29 cellular contexts compared by ENCODE assay signal in the genomic region with DNA sequence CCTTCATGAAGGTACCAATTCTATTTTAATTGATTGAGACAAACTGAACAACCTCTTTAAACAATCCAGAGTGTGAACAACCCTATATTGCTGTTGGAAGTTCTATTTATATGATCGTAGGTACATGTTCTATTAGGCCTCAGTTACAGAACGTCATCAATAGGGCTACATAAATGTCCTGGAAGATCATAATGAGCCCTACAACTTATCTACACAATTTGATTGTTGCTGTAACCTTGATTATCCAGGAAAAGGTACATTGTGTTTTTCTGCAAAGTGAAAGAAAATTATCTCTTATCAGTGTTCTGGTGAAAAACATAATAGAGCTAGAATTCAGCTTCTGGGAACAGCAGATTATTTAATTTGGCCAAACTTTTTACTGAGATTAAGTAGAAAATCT.
DNase-seq lines count a peak whose midpoint lies in the region; ATAC-seq and TF ChIP-seq lines count a peak whose summit lies in the region.
"Had no signal": no experiment of that assay in that cellular context is flagged by ENCODE, and none has a peak within 500 bp of the region (broad histone marks: within the 10 kb centered on the region; RNA-seq: fewer than 3 reads in every experiment).

No MANE protein-coding gene starts in this region.

- WGBS in body of pancreas, 2 donors: 46% methylated on average over 2 of the region's 2 CpGs

- H3K9me3 ChIP-seq in body of pancreas: no peaks in the 10 kb centered on the region
- H3K9me3 ChIP-seq: BE2C, BLaER1, Caco-2 had no signal

- no peak overlapping the region for H3K4me3 ChIP-seq in body of pancreas
- H3K4me3 ChIP-seq: A549; BLaER1; BLaER1 treated with 17β-estradiol and CSF1 and Interleukin-3, amounts not matched to agents 10 nM and 100 nM had no signal

- intact Hi-C loops in body of pancreas (cut with DNase I): no loop called here

- ATAC-seq in body of pancreas (peak; percentile 91), GM18498 (IDR thresholded peaks at IDR 0.05; ENCODE audit: unreplicated experiment) (no peak)
- ATAC-seq: A549; CD8-positive, alpha-beta T cell had no signal

- DNase-seq in NCI-H146 (lab: John Stamatoyannopoulos, UW) (peak; percentile 1), NCI-H146 treated with DMSO at 0.1 percent for 48 hours (lab: John Stamatoyannopoulos, UW; ENCODE audit: unreplicated experiment) (no peak), body of pancreas (no peak)
- DNase-seq: 8988T; ACHN; AML-193; BE2C; C1 segment of cervical spinal cord; Caco-2; Calu3; CD4-positive, alpha-beta memory T cell; CD4-positive, alpha-beta T cell; CD4-positive, CD25-positive, alpha-beta regulatory T cell; CD8-positive, alpha-beta memory T cell; CD8-positive, alpha-beta T cell; COR-L47; DMS 273 treated with DMSO at 0.1 percent for 48 hours; DMS153; DMS53; DMS79; DMS79 treated with DMSO at 0.1 percent for 48 hours; DND-41; EL had no signal

- H3K4me1 ChIP-seq in body of pancreas: peaks cover 3% of the 10 kb centered on the region
- H3K4me1 ChIP-seq: A549; BE2C; BLaER1; BLaER1 treated with 17β-estradiol and CSF1 and Interleukin-3, amounts not matched to agents 10 nM and 100 nM; Caco-2 had no signal

- peak overlapping the region in 2 of 4 donors; percentile 27 to 45 for H3K27ac ChIP-seq in body of pancreas
- H3K27ac ChIP-seq: 22Rv1; A549; BLaER1; BLaER1 treated with 17β-estradiol and CSF1 and Interleukin-3, amounts not matched to agents 10 nM and 100 nM; C4-2B had no signal

- TF ChIP-seq CTCF in body of pancreas (IDR thresholded peaks at IDR 0.05): no peak

- H3K27me3 ChIP-seq in body of pancreas: no peaks in the 10 kb centered on the region
- H3K27me3 ChIP-seq: BE2C; BLaER1; BLaER1 treated with 17β-estradiol and CSF1 and Interleukin-3, amounts not matched to agents 10 nM and 100 nM had no signal

- TF ChIP-seq POLR2A in body of pancreas (IDR thresholded peaks at IDR 0.05): no peak

- no peaks in the 10 kb centered on the region for H3K36me3 ChIP-seq in body of pancreas (replicated peaks in 1 of 2; ENCODE audit: insufficient read depth in 1 of 2, low read depth in 2 of 2)
- H3K36me3 ChIP-seq: BE2C; BLaER1; BLaER1 treated with 17β-estradiol and CSF1 and Interleukin-3, amounts not matched to agents 10 nM and 100 nM had no signal
